Comparison of ENCODE assay signal across 24 cellular contexts in the genomic region with DNA sequence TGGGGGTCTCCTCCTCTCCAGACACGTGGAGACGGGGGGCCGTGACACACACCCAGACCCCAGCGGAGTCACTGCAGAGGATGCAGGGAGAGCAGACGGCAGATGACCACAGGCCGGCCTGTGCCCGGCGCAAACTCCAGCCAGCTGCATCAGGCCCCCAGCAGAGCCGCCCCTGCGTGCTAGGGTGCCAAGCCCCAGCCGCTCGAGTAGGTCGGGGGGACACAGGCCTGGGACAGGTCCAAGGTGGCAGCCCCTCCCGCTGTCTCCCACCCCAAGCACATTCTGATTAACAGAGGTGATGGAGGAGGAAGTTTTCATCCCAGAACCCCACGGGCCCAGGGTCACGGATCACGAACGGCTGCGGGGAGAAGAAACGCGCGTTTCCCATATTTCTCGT. TPM values are rescaled to one million over a fixed set of nuclear protein-coding genes. Genes with fewer than 3 reads are reported as not detected.
DNase-seq lines count a peak whose midpoint lies in the region; ATAC-seq and TF ChIP-seq lines count a peak whose summit lies in the region.
"Had no signal": no experiment of that assay in that cellular context is flagged by ENCODE, and none has a peak within 500 bp of the region (broad histone marks: within the 10 kb centered on the region; RNA-seq: fewer than 3 reads in every experiment).

No MANE protein-coding gene starts in this region.

- H3K9me3 Mint-ChIP-seq in CD14-positive monocyte (peaks cover 0 to 1% (median 0%) of the 10 kb centered on the region in 7 donors), endodermal cell (no peaks in the 10 kb centered on the region)
- H3K9me3 Mint-ChIP-seq: CD4-positive, alpha-beta memory T cell; effector memory CD8-positive, alpha-beta T cell; memory B cell; T-helper 1 cell treated with Interleukin-12 subunit alpha and Interleukin-12 subunit beta and Interleukin-4 antibody, amounts not matched to agents 30 μg/mL and 1 μg/mL, for 36 hours had no signal

- intact Hi-C loops in CD14-positive monocyte (cut with micrococcal nuclease) (no loop called here), gastrocnemius medialis (cut with DNase I; ENCODE audit: low total_unique reads) (no loop called here)

- ATAC-seq in gastroesophageal sphincter (no peak), gastrocnemius medialis (no peak)
- ATAC-seq: activated CD8-positive, alpha-beta T cell treated with anti-CD3 and anti-CD28 coated beads, Interleukin-2, amount 10 ng/mL, durations not matched to agents 7 days and 5 days; effector memory CD8-positive, alpha-beta T cell; esophagus mucosa; left colon had no signal

- no peak overlapping the region for H3K4me3 ChIP-seq in NT2/D1 (ENCODE audit: insufficient read length, low read depth)
- no peak overlapping the region for H3K4me3 ChIP-seq in gastroesophageal sphincter
- peak overlapping the region in 1 of 4 donors; percentile 2 for H3K4me3 ChIP-seq in gastrocnemius medialis
- H3K4me3 ChIP-seq in endodermal cell (ENCODE audit: low read length) = no peak overlapping the region
- H3K4me3 ChIP-seq: smooth muscle cell, suprapubic skin had no signal

- H3K9ac ChIP-seq in NT2/D1 (ENCODE audit: insufficient read length, low read depth) (peak overlapping the region; percentile 17), endodermal cell (ENCODE audit: extremely low read depth, low read length, poor library complexity, severe bottlenecking) (no peak overlapping the region)

- H3K36me3 ChIP-seq in NT2/D1 (ENCODE audit: insufficient read depth, insufficient read length, low read length) (peaks cover 30% of the 10 kb centered on the region), gastroesophageal sphincter (peaks cover 0 to 14% of the 10 kb centered on the region in 2 donors), gastrocnemius medialis (peaks cover 0 to 4% of the 10 kb centered on the region in 2 donors), endodermal cell (ENCODE audit: control insufficient read depth, insufficient read depth, low read length) (no peaks in the 10 kb centered on the region)

- no peaks in the 10 kb centered on the region for H3K9me3 ChIP-seq in NT2/D1 (ENCODE audit: insufficient read depth, low read length)
- no peaks in the 10 kb centered on the region for H3K9me3 ChIP-seq in gastroesophageal sphincter
- no peaks in the 10 kb centered on the region for H3K9me3 ChIP-seq in gastrocnemius medialis
- H3K9me3 ChIP-seq in endodermal cell (ENCODE audit: control insufficient read depth, low read length) = no peaks in the 10 kb centered on the region
- H3K9me3 ChIP-seq: suprapubic skin had no signal

- H3K36me3 Mint-ChIP-seq in CD14-positive monocyte = peaks cover 23 to 38% of the 10 kb centered on the region in 2 donors
- H3K36me3 Mint-ChIP-seq in endodermal cell (ENCODE audit: low read depth) = peaks cover 5% of the 10 kb centered on the region
- H3K36me3 Mint-ChIP-seq: activated naive CD8-positive, alpha-beta T cell; memory B cell had no signal

- H3K4me1 Mint-ChIP-seq in CD14-positive monocyte (peaks cover 73% of the 10 kb centered on the region), endodermal cell (no peaks in the 10 kb centered on the region)

- in situ Hi-C loops in gastrocnemius medialis (cut with MboI; ENCODE audit: low sequenced_read_pairs in 4 of 4) = no loop called here

- H3K4me1 ChIP-seq in NT2/D1 (ENCODE audit: insufficient read depth, insufficient read length) = peaks cover 13% of the 10 kb centered on the region
- H3K4me1 ChIP-seq in gastroesophageal sphincter = peaks cover 7 to 100% (median 54%) of the 10 kb centered on the region in 3 donors
- peaks cover 45 to 57% of the 10 kb centered on the region in 2 donors for H3K4me1 ChIP-seq in gastrocnemius medialis
- no peaks in the 10 kb centered on the region for H3K4me1 ChIP-seq in endodermal cell (ENCODE audit: control insufficient read depth, insufficient read depth, low read length)

- peaks cover 0 to 6% (median 0%) of the 10 kb centered on the region in 3 donors for H3K27me3 Mint-ChIP-seq in CD14-positive monocyte (ENCODE audit: low read depth in 3 of 3)
- H3K27me3 Mint-ChIP-seq in endodermal cell (ENCODE audit: insufficient read depth) = no peaks in the 10 kb centered on the region
- H3K27me3 Mint-ChIP-seq: activated naive CD8-positive, alpha-beta T cell; CD4-positive, alpha-beta memory T cell; effector memory CD8-positive, alpha-beta T cell had no signal

- H3K27ac ChIP-seq in gastroesophageal sphincter (peak overlapping the region in 3 of 4 donors; percentile 69 to 81 (median 78)), gastrocnemius medialis (peak overlapping the region; percentile 67 to 79 (median 74)), endodermal cell (ENCODE audit: low read depth, low read length) (no peak overlapping the region)
- H3K27ac ChIP-seq: suprapubic skin had no signal

- no CpG with 5 or more reads among the region's 23 CpGs for WGBS in gastroesophageal sphincter (ENCODE audit: low coverage in 1 of 2), 2 donors
- WGBS in endodermal cell (ENCODE audit: insufficient coverage in 1 of 2, insufficient read length in 1 of 2), 2 experiments = 89 to 96% methylated on average over 15 to 23 of the region's 23 CpGs

- H3K27me3 ChIP-seq in NT2/D1 (ENCODE audit: insufficient read depth, insufficient read length) = no peaks in the 10 kb centered on the region
- H3K27me3 ChIP-seq in gastroesophageal sphincter = no peaks in the 10 kb centered on the region
- no peaks in the 10 kb centered on the region for H3K27me3 ChIP-seq in gastrocnemius medialis
- H3K27me3 ChIP-seq in endodermal cell (ENCODE audit: control insufficient read depth, insufficient read depth, low read length, poor library complexity, severe bottlenecking) = no peaks in the 10 kb centered on the region
- H3K27me3 ChIP-seq: suprapubic skin had no signal

- peak overlapping the region in 1 of 7 donors; percentile 74 for H3K27ac Mint-ChIP-seq in CD14-positive monocyte
- no peak overlapping the region for H3K27ac Mint-ChIP-seq in endodermal cell
- H3K27ac Mint-ChIP-seq: activated CD8-positive, alpha-beta T cell treated with anti-CD3 and anti-CD28 coated beads, Interleukin-2, amount 10 ng/mL, durations not matched to agents 7 days and 5 days; activated naive CD8-positive, alpha-beta T cell; memory B cell; T-helper 1 cell treated with Interleukin-12 subunit alpha and Interleukin-12 subunit beta and Interleukin-4 antibody, amounts not matched to agents 30 μg/mL and 1 μg/mL, for 36 hours had no signal

- TF ChIP-seq POLR2A in gastroesophageal sphincter (IDR thresholded peaks at IDR 0.05) (no peak), gastrocnemius medialis (IDR thresholded peaks at IDR 0.05) (no peak)

- H3K4me3 Mint-ChIP-seq in CD14-positive monocyte (no peak overlapping the region), endodermal cell (no peak overlapping the region)
- H3K4me3 Mint-ChIP-seq: activated CD8-positive, alpha-beta T cell treated with anti-CD3 and anti-CD28 coated beads, Interleukin-2, amount 10 ng/mL, durations not matched to agents 7 days and 5 days; activated naive CD8-positive, alpha-beta T cell; CD4-positive, alpha-beta memory T cell; effector memory CD8-positive, alpha-beta T cell; memory B cell; T-helper 1 cell treated with Interleukin-12 subunit alpha and Interleukin-12 subunit beta and Interleukin-4 antibody, amounts not matched to agents 30 μg/mL and 1 μg/mL, for 36 hours had no signal

- DNase-seq in CD14-positive monocyte (ENCODE audit: low spot score) (peak; percentile 27), NT2/D1 (ENCODE audit: low read depth, low spot score) (no peak), gastrocnemius medialis (peak in 1 of 2 donors; percentile 10), endodermal cell (no peak), mesenteric fat pad (ENCODE audit: low spot score) (no peak), NCI-H1436 (lab: John Stamatoyannopoulos, UW) (no peak)
- DNase-seq in activated CD4-positive, alpha-beta T cell treated with anti-CD3 and anti-CD28 coated beads for 48 hours = no peak
- DNase-seq: activated CD4-positive, CD25-positive, alpha-beta regulatory T cell treated with anti-CD3 and anti-CD28 coated beads, Interleukin-2, amount 50 U/mL, for 72 hours; activated CD8-positive, alpha-beta T cell treated with anti-CD3 and anti-CD28 coated beads, Interleukin-2, amount 10 ng/mL, durations not matched to agents 7 days and 5 days; CD4-positive, alpha-beta memory T cell; effector memory CD8-positive, alpha-beta T cell; foreskin melanocyte; NCI-H1930; NCI-H526 treated with DMSO at 0.1 percent for 48 hours; occipital lobe; stimulated activated CD4-positive, alpha-beta T cell treated with anti-CD3 and anti-CD28 coated beads, Interleukin-2, amount 100 ng/mL, for 24 hours had no signal

- TF ChIP-seq CTCF in CD14-positive monocyte (IDR thresholded peaks at IDR 0.05) (no peak), gastroesophageal sphincter (IDR thresholded peaks at IDR 0.05) (no peak), gastrocnemius medialis (IDR thresholded peaks at IDR 0.05 in 4 of 5, conservative IDR thresholded peaks at IDR 0.05 in 1 of 5) (no peak), endodermal cell (conservative IDR thresholded peaks at IDR 0.05) (no peak)

- TF ChIP-seq EP300 in gastroesophageal sphincter (IDR thresholded peaks at IDR 0.05) = no peak

RNA-seq across cellular contexts. Expression of a gene that starts 14.4 kb away (rescaled TPM):
- polyA plus RNA-seq in CD14-positive monocyte = 1 to 10 TPM; 8.1 to 8.7 TPM
- total RNA-seq in gastroesophageal sphincter (100 to 1,000 TPM in 3 of 4 donors, 10 to 100 TPM in 1; 71.4 to 209 (median 110) TPM), gastrocnemius medialis (10 to 100 TPM; 26.0 to 51.7 (median 43.5) TPM), endodermal cell (10 to 100 TPM; 12.4 to 16.7 TPM), mesenteric fat pad (41.4 TPM)
- polyA plus RNA-seq in endodermal cell (2013, experiment 1 of 2) = 6.4 TPM
- 6.8 TPM for polyA plus RNA-seq in endodermal cell (2013, experiment 2 of 2)

RNA-seq across cellular contexts. Expression of a gene that starts 38.0 kb away (rescaled TPM):
- polyA plus RNA-seq in CD14-positive monocyte = 10 to 100 TPM; 30.9 to 38.0 TPM
- 10 to 100 TPM; 28.7 to 66.1 (median 45.3) TPM for total RNA-seq in gastroesophageal sphincter
- total RNA-seq in gastrocnemius medialis = 10 to 100 TPM; 25.7 to 46.9 (median 41.5) TPM
- 10 to 100 TPM; 56.4 to 58.4 TPM for total RNA-seq in endodermal cell
- polyA plus RNA-seq in endodermal cell (2013, experiment 1 of 2) = 28.9 TPM
- 28.8 TPM for polyA plus RNA-seq in endodermal cell (2013, experiment 2 of 2)
- 30.2 TPM for total RNA-seq in mesenteric fat pad
